ENCODE assay signal across 10 cellular contexts in the genomic region with DNA sequence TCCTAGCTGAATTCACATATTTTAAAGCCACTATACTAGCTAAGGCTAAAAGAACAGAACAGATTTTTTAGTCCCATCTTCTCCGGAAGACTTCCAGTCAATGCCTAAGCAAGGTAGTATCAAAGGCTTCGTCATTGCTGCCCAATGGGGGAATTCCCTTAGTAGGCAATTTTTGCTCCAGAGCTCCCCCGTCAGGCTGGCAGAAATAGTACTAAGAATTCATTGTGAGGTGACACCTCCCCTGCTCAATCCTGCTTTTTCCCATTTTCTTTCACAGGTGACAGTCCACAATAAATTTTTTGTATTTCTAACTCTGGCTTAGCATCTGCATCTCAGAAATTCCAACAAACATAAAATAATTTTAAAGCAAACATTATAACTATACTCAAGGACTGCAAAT. TPM values are rescaled to one million over a fixed set of nuclear protein-coding genes. Genes with fewer than 3 reads are reported as not detected.
A peak's percentile ranks its signal among the peaks of the same experiment; 100 is the strongest.
DNase-seq lines count a peak whose midpoint lies in the region; TF ChIP-seq lines count a peak whose summit lies in the region.
"Had no signal": no experiment of that assay in that cellular context is flagged by ENCODE, and none has a peak within 500 bp of the region (broad histone marks: within the 10 kb centered on the region; RNA-seq: fewer than 3 reads in every experiment).

No MANE protein-coding gene starts in this region.

- no peaks in the 10 kb centered on the region for H3K79me2 ChIP-seq in fibroblast of lung (ENCODE audit: control insufficient read depth, insufficient read depth, low read length)

- H3K4me2 ChIP-seq in fibroblast of lung (ENCODE audit: extremely low read depth, insufficient read depth, low read length), result no peak overlapping the region

- TF ChIP-seq CTCF in GM10248 (IDR thresholded peaks at IDR 0.05; ENCODE audit: control extremely low read depth, extremely low read depth, low read depth, missing control alignments) (peak; percentile 31), fibroblast of lung (conservative IDR thresholded peaks at IDR 0.05 in 1 of 2, IDR thresholded peaks at IDR 0.05 in 1 of 2; ENCODE audit: low read depth in 1 of 2, low read length in 2 of 2) (peak; percentile 7 to 20)

- no peaks in the 10 kb centered on the region for H3K27me3 ChIP-seq in fibroblast of lung (ENCODE audit: control insufficient read depth, insufficient read depth, low read length)

- no peak overlapping the region for H2AFZ ChIP-seq in fibroblast of lung (ENCODE audit: low read length)

- H3K36me3 ChIP-seq in fibroblast of lung (ENCODE audit: control insufficient read depth, insufficient read depth, low read length), result no peaks in the 10 kb centered on the region

- H3K9me3 ChIP-seq in fibroblast of lung (ENCODE audit: control insufficient read depth, insufficient read depth, low read depth, low read length), result no peaks in the 10 kb centered on the region

- no peaks in the 10 kb centered on the region for H4K20me1 ChIP-seq in fibroblast of lung (ENCODE audit: control insufficient read depth, extremely low read depth, insufficient read depth, low read length)

- DNase-seq in A172 (ENCODE audit: low spot score) (peak; percentile 68), GM10248 (ENCODE audit: extremely low spot score) (peak; percentile 42), OCI-M1 (lab: John Stamatoyannopoulos, UW) (peak; percentile 13), fibroblast of lung (ENCODE audit: low read depth in 2 of 2) (no peak), NCI-H226 (no peak), NCI-H1105 (lab: John Stamatoyannopoulos, UW) (no peak), C1 segment of cervical spinal cord (lab: John Stamatoyannopoulos, UW) (no peak), NCI-H1930 (lab: John Stamatoyannopoulos, UW) (no peak)
- DNase-seq: NCI-H1092, T-helper 9 cell had no signal

- no peak overlapping the region for H3K9ac ChIP-seq in fibroblast of lung (ENCODE audit: insufficient read depth, low read length)

- H3K27ac ChIP-seq in fibroblast of lung (ENCODE audit: insufficient read depth, low read length), result no peak overlapping the region

- POLR2A ChIA-PET in GM10248 (lab: Yijun Ruan, JAX), result no interaction called here

- H3K4me3 ChIP-seq in fibroblast of lung (replicated peaks in 1 of 4; ENCODE audit: control extremely low read depth in 1 of 4, insufficient read depth in 1 of 4, low read depth in 3 of 4, low read length in 4 of 4), result no peak overlapping the region

- CTCF ChIA-PET in GM10248 (lab: Yijun Ruan, JAX), result interaction anchor here (0.8 to 1.0 kb wide), 5 partner anchors 10 to 44 kb away, joined by 3 to 4 read pairs (median 3); no protein-coding TSS in a partner anchor

- H3K4me1 ChIP-seq in fibroblast of lung (ENCODE audit: control insufficient read depth, extremely low read depth, insufficient read depth, low read length), result no peaks in the 10 kb centered on the region

RNA-seq across cellular contexts. Expression of a gene that starts 52.8 kb away (rescaled TPM):
- 50.6 and 60.8 TPM in 2 replicates for total RNA-seq in A172 (2014; rRNA removed; shearing (Covaris generic))
- total RNA-seq in fibroblast of lung, result 34.9 and 37.8 TPM in 2 replicates
- polyA plus RNA-seq in fibroblast of lung, result 106 and 128 TPM in 2 replicates
- 79.9 and 103 TPM in 2 replicates for polyA plus RNA-seq in fibroblast of lung (2012)
- polyA minus RNA-seq in fibroblast of lung (ENCODE audit: low replicate concordance), result 8.0 and 21.8 TPM in 2 replicates

Comparison
In these comparisons a context has a peak if more than half of its experiments do, and no peak if none do; other contexts are left out.
1. DNase-seq: peak in A172 (single experiment), GM10248 (single experiment) and OCI-M1 (single experiment); none in fibroblast of lung (0 of 2), NCI-H226 (single experiment), NCI-H1105 (single experiment), C1 segment of cervical spinal cord (0 of 14) and NCI-H1930 (0 of 2).